1 cellular context compared by ENCODE assay signal in genomic region chr2:190352668-190353536, GRCh38.
TF ChIP-seq lines count a peak whose summit lies in the region.

No MANE protein-coding gene starts in this region.

TF ChIP-seq in HepG2, 621 proteins besides CTCF, POLR2A, EP300 and RAD21 (continued from another document and continues in another):
- TF ChIP-seq ZBTB44 (CRISPR knock-in tag; IDR thresholded peaks at IDR 0.05) (peak; percentile 90; the same call in 1 of the 2 replicates), KLF12 (CRISPR knock-in tag; IDR thresholded peaks at IDR 0.05; ENCODE audit: borderline replicate concordance) (peak; percentile 61; the same call in 1 of the 2 replicates), FOXA1 (IDR thresholded peaks at IDR 0.05) (peak; percentile 73), FOXA1 (CRISPR knock-in tag; IDR thresholded peaks at IDR 0.05) (peak; percentile 98), ZNF446 (CRISPR knock-in tag; IDR thresholded peaks at IDR 0.05) (no peak), FOSL2 (CRISPR knock-in tag; IDR thresholded peaks at IDR 0.05) (peak; percentile 90), HOXD1 (CRISPR knock-in tag; IDR thresholded peaks at IDR 0.05) (peak; percentile 90), SKI (IDR thresholded peaks at IDR 0.05; ENCODE audit: partially characterized antibody) (peak; percentile 71), ZNF780A (CRISPR knock-in tag; IDR thresholded peaks at IDR 0.05) (no peak), GLMP (CRISPR knock-in tag; IDR thresholded peaks at IDR 0.05; ENCODE audit: borderline replicate concordance) (no peak), SOX13 (IDR thresholded peaks at IDR 0.05) (peak; percentile 93), SOX13 (CRISPR knock-in tag; conservative IDR thresholded peaks at IDR 0.05 in 1 of 2, IDR thresholded peaks at IDR 0.05 in 1 of 2) (peak in 1 of 2 experiments; percentile 99; a peak in 2 of 4 replicates), ZNF121 (CRISPR knock-in tag; IDR thresholded peaks at IDR 0.05) (peak; percentile 71; the same call in 1 of the 2 replicates), RXRB (CRISPR knock-in tag; IDR thresholded peaks at IDR 0.05; ENCODE audit: borderline replicate concordance) (peak; percentile 97), TEAD2 (CRISPR knock-in tag; IDR thresholded peaks at IDR 0.05) (no peak), RBM39 (IDR thresholded peaks at IDR 0.05; ENCODE audit: low read depth, low read length, poor library complexity, severe bottlenecking) (no peak), KDM2A (CRISPR knock-in tag; IDR thresholded peaks at IDR 0.05; ENCODE audit: borderline replicate concordance, low read depth) (peak; percentile 83), ZNF510 (CRISPR knock-in tag; IDR thresholded peaks at IDR 0.05; ENCODE audit: low read depth) (no peak; the same call in 1 of the 2 replicates), ZNF577 (CRISPR knock-in tag; IDR thresholded peaks at IDR 0.05; ENCODE audit: borderline replicate concordance, low read depth) (no peak), HNF4G (IDR thresholded peaks at IDR 0.05; ENCODE audit: borderline replicate concordance, low read depth, low read length) (peak; percentile 87), HNF4G (CRISPR knock-in tag; IDR thresholded peaks at IDR 0.05; ENCODE audit: borderline replicate concordance, low read depth) (peak; percentile 65; the same call in 1 of the 2 replicates), ZNF430 (CRISPR knock-in tag; IDR thresholded peaks at IDR 0.05) (peak; percentile 84), RBM22 (optimal IDR thresholded peaks at IDR 0.05; ENCODE audit: low read length) (no peak), ATF4 (CRISPR knock-in tag; IDR thresholded peaks at IDR 0.05) (peak in 1 of 2 experiments; percentile 96; a peak in 2 of 4 replicates), ZNF646 (CRISPR knock-in tag; IDR thresholded peaks at IDR 0.05) (peak; percentile 74), CBX2 (IDR thresholded peaks at IDR 0.05; ENCODE audit: low read depth, low read length) (no peak), CBX2 (CRISPR knock-in tag; IDR thresholded peaks at IDR 0.05; ENCODE audit: low read depth) (peak; percentile 98; the same call in 1 of the 2 replicates), ZFP37 (CRISPR knock-in tag; IDR thresholded peaks at IDR 0.05; ENCODE audit: borderline replicate concordance) (0 out of 2 replicates have a peak, but pooled peaks have one; percentile 48), SALL1 (CRISPR knock-in tag; IDR thresholded peaks at IDR 0.05) (peak; percentile 100), ZBTB25 (CRISPR knock-in tag; IDR thresholded peaks at IDR 0.05) (peak; percentile 98), ZNF256 (CRISPR knock-in tag; conservative IDR thresholded peaks at IDR 0.05) (0 out of 2 replicates have a peak, but pooled peaks have one; percentile 43), CREM (IDR thresholded peaks at IDR 0.05) (peak; percentile 93), CREM (CRISPR knock-in tag; IDR thresholded peaks at IDR 0.05) (no peak), SP4 (CRISPR knock-in tag; IDR thresholded peaks at IDR 0.05) (peak; percentile 81), HMG20B (CRISPR knock-in tag; conservative IDR thresholded peaks at IDR 0.05) (peak; percentile 98), SMAD3 (CRISPR knock-in tag; IDR thresholded peaks at IDR 0.05) (peak; percentile 99), ELF4 (CRISPR knock-in tag; IDR thresholded peaks at IDR 0.05; ENCODE audit: borderline replicate concordance) (peak; percentile 72; the same call in 1 of the 2 replicates), HIVEP1 (CRISPR knock-in tag; IDR thresholded peaks at IDR 0.05) (peak; percentile 87), ZKSCAN8 (CRISPR knock-in tag; IDR thresholded peaks at IDR 0.05; ENCODE audit: borderline replicate concordance) (peak; percentile 90), ZNF775 (CRISPR knock-in tag; IDR thresholded peaks at IDR 0.05; ENCODE audit: borderline replicate concordance) (peak; percentile 79; the same call in 1 of the 2 replicates), ZNF543 (CRISPR knock-in tag; IDR thresholded peaks at IDR 0.05) (peak; percentile 93), ZNF674 (CRISPR knock-in tag; IDR thresholded peaks at IDR 0.05; ENCODE audit: low read depth) (no peak)
- TF ChIP-seq, protein P1, sequence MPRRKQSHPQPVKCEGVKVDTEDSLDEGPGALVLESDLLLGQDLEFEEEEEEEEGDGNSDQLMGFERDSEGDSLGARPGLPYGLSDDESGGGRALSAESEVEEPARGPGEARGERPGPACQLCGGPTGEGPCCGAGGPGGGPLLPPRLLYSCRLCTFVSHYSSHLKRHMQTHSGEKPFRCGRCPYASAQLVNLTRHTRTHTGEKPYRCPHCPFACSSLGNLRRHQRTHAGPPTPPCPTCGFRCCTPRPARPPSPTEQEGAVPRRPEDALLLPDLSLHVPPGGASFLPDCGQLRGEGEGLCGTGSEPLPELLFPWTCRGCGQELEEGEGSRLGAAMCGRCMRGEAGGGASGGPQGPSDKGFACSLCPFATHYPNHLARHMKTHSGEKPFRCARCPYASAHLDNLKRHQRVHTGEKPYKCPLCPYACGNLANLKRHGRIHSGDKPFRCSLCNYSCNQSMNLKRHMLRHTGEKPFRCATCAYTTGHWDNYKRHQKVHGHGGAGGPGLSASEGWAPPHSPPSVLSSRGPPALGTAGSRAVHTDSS (CRISPR knock-in tag; conservative IDR thresholded peaks at IDR 0.05), result no peak
- TF ChIP-seq, protein P2, sequence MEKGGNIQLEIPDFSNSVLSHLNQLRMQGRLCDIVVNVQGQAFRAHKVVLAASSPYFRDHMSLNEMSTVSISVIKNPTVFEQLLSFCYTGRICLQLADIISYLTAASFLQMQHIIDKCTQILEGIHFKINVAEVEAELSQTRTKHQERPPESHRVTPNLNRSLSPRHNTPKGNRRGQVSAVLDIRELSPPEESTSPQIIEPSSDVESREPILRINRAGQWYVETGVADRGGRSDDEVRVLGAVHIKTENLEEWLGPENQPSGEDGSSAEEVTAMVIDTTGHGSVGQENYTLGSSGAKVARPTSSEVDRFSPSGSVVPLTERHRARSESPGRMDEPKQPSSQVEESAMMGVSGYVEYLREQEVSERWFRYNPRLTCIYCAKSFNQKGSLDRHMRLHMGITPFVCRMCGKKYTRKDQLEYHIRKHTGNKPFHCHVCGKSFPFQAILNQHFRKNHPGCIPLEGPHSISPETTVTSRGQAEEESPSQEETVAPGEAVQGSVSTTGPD (CRISPR knock-in tag; IDR thresholded peaks at IDR 0.05), result no peak; the same call in 1 of the 2 replicates
- TF ChIP-seq, protein P3, sequence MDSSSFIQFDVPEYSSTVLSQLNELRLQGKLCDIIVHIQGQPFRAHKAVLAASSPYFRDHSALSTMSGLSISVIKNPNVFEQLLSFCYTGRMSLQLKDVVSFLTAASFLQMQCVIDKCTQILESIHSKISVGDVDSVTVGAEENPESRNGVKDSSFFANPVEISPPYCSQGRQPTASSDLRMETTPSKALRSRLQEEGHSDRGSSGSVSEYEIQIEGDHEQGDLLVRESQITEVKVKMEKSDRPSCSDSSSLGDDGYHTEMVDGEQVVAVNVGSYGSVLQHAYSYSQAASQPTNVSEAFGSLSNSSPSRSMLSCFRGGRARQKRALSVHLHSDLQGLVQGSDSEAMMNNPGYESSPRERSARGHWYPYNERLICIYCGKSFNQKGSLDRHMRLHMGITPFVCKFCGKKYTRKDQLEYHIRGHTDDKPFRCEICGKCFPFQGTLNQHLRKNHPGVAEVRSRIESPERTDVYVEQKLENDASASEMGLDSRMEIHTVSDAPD (CRISPR knock-in tag; IDR thresholded peaks at IDR 0.05), result peak; percentile 96
- TF ChIP-seq, protein P4, sequence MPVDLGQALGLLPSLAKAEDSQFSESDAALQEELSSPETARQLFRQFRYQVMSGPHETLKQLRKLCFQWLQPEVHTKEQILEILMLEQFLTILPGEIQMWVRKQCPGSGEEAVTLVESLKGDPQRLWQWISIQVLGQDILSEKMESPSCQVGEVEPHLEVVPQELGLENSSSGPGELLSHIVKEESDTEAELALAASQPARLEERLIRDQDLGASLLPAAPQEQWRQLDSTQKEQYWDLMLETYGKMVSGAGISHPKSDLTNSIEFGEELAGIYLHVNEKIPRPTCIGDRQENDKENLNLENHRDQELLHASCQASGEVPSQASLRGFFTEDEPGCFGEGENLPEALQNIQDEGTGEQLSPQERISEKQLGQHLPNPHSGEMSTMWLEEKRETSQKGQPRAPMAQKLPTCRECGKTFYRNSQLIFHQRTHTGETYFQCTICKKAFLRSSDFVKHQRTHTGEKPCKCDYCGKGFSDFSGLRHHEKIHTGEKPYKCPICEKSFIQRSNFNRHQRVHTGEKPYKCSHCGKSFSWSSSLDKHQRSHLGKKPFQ (CRISPR knock-in tag; IDR thresholded peaks at IDR 0.05; ENCODE audit: insufficient replicate concordance), result peak; percentile 95
- TF ChIP-seq, protein P5, sequence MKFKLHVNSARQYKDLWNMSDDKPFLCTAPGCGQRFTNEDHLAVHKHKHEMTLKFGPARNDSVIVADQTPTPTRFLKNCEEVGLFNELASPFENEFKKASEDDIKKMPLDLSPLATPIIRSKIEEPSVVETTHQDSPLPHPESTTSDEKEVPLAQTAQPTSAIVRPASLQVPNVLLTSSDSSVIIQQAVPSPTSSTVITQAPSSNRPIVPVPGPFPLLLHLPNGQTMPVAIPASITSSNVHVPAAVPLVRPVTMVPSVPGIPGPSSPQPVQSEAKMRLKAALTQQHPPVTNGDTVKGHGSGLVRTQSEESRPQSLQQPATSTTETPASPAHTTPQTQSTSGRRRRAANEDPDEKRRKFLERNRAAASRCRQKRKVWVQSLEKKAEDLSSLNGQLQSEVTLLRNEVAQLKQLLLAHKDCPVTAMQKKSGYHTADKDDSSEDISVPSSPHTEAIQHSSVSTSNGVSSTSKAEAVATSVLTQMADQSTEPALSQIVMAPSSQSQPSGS (CRISPR knock-in tag; IDR thresholded peaks at IDR 0.05), result peak; percentile 97
